8 cellular contexts compared by ENCODE assay signal in the genomic region with DNA sequence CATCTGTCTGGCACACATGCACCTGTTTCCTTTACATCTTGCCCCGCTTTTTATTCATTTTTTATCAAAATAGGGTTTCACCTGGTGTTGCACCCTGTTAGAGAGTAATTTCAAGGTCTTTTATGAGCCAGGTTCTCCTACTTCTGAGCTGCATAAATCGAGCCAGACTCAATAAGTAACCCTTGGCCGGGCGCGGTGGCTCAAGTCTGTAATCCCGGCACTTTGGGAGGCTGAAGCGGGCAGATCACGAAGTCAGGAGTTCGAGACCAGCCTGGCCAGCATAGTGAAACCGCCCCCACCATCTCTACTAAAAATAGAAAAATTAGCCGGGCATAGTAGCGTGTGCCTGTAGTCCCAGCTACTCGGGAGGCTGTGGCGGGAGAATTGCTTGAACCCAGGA.
DNase-seq lines count a peak whose midpoint lies in the region; ATAC-seq lines count a peak whose summit lies in the region.

No MANE protein-coding gene starts in this region.

- H3K4me1 ChIP-seq in HUES6 (ENCODE audit: control insufficient read depth, insufficient read depth, low read length) (no peaks in the 10 kb centered on the region), iPS-20b (ENCODE audit: insufficient read depth, low read length) (no peaks in the 10 kb centered on the region)

- peak overlapping the region; percentile 96 for H3K4me3 Mint-ChIP-seq in activated naive CD8-positive, alpha-beta T cell
- H3K4me3 Mint-ChIP-seq in stimulated activated naive B cell treated with anti-CD40 and anti-IgM and Interleukin-4, amounts not matched to agents 10 μg/mL and 1 μg/mL and 100 μg/mL, for 72 hours = peak overlapping the region; percentile 85 to 97

- H3K9ac ChIP-seq in HUES6 (ENCODE audit: low read length) (peak overlapping the region; percentile 95), iPS-20b (ENCODE audit: low read depth, low read length) (peak overlapping the region; percentile 97; the same call in 1 of the 2 replicates)

- no peaks in the 10 kb centered on the region for H3K9me3 Mint-ChIP-seq in activated naive CD8-positive, alpha-beta T cell (ENCODE audit: low read depth)
- no peaks in the 10 kb centered on the region for H3K9me3 Mint-ChIP-seq in stimulated activated naive B cell treated with anti-CD40 and anti-IgM and Interleukin-4, amounts not matched to agents 10 μg/mL and 1 μg/mL and 100 μg/mL, for 72 hours

- H3K27me3 Mint-ChIP-seq in activated naive CD8-positive, alpha-beta T cell = no peaks in the 10 kb centered on the region
- H3K27me3 Mint-ChIP-seq in stimulated activated naive B cell treated with anti-CD40 and anti-IgM and Interleukin-4, amounts not matched to agents 10 μg/mL and 1 μg/mL and 100 μg/mL, for 72 hours = no peaks in the 10 kb centered on the region

- H3K36me3 Mint-ChIP-seq in activated naive CD8-positive, alpha-beta T cell = no peaks in the 10 kb centered on the region
- H3K36me3 Mint-ChIP-seq in stimulated activated naive B cell treated with anti-CD40 and anti-IgM and Interleukin-4, amounts not matched to agents 10 μg/mL and 1 μg/mL and 100 μg/mL, for 72 hours = peaks cover 5 to 7% of the 10 kb centered on the region in 2 donors

- H3K36me3 ChIP-seq in HUES6 (ENCODE audit: control insufficient read depth, insufficient read depth, low read length) (peaks cover 10% of the 10 kb centered on the region), iPS-20b (ENCODE audit: insufficient read depth, low read depth, low read length) (peaks cover 5% of the 10 kb centered on the region; the same call in 1 of the 2 replicates)

- DNase-seq in stimulated activated naive B cell treated with anti-CD40 and anti-IgM and Interleukin-4, amounts not matched to agents 10 μg/mL and 1 μg/mL and 100 μg/mL, for 72 hours = no peak
- DNase-seq in amygdala (lab: John Stamatoyannopoulos, UW) (no peak), NCI-H2081 treated with DMSO at 0.1 percent for 48 hours (lab: John Stamatoyannopoulos, UW) (no peak), NCI-H82 (lab: John Stamatoyannopoulos, UW) (no peak)

- H3K9me3 ChIP-seq in HUES6 (ENCODE audit: control insufficient read depth, insufficient read depth, low read depth, low read length) (no peaks in the 10 kb centered on the region), iPS-20b (ENCODE audit: insufficient read depth, low read depth, low read length) (no peaks in the 10 kb centered on the region)

- peak overlapping the region; percentile 99 for H3K27ac Mint-ChIP-seq in activated naive CD8-positive, alpha-beta T cell
- H3K27ac Mint-ChIP-seq in stimulated activated naive B cell treated with anti-CD40 and anti-IgM and Interleukin-4, amounts not matched to agents 10 μg/mL and 1 μg/mL and 100 μg/mL, for 72 hours = peak overlapping the region; percentile 28

- ATAC-seq in stimulated activated naive B cell treated with anti-CD40 and anti-IgM and Interleukin-4, amounts not matched to agents 10 μg/mL and 1 μg/mL and 100 μg/mL, for 72 hours (replicated peaks) = no peak
- ATAC-seq in HG03520 (IDR thresholded peaks at IDR 0.05; ENCODE audit: unreplicated experiment) = no peak

- H3K27me3 ChIP-seq in HUES6 (ENCODE audit: control insufficient read depth, insufficient read depth, low read length) (no peaks in the 10 kb centered on the region), iPS-20b (ENCODE audit: insufficient read depth, low read length) (no peaks in the 10 kb centered on the region)

- no peak overlapping the region for H3K27ac ChIP-seq in HUES6 (ENCODE audit: low read depth, low read length)
- H3K27ac ChIP-seq in iPS-20b (ENCODE audit: low read length) = no peak overlapping the region

- H3K4me3 ChIP-seq in HUES6 (ENCODE audit: low read depth, low read length) (peak overlapping the region; percentile 77), iPS-20b (ENCODE audit: low read length) (peak overlapping the region; percentile 82)

- peaks cover 9% of the 10 kb centered on the region for H3K4me1 Mint-ChIP-seq in activated naive CD8-positive, alpha-beta T cell (ENCODE audit: low read depth)
- peaks cover 5 to 10% of the 10 kb centered on the region in 2 donors for H3K4me1 Mint-ChIP-seq in stimulated activated naive B cell treated with anti-CD40 and anti-IgM and Interleukin-4, amounts not matched to agents 10 μg/mL and 1 μg/mL and 100 μg/mL, for 72 hours
